ENCODE assay signal across 8 cellular contexts in genomic region chrX:118839334-118839958, GRCh38. TPM values are rescaled to one million over a fixed set of nuclear protein-coding genes. Genes with fewer than 3 reads are reported as not detected.
DNase-seq lines count a peak whose midpoint lies in the region; ATAC-seq and TF ChIP-seq lines count a peak whose summit lies in the region.

No MANE protein-coding gene starts in this region.

- no peak overlapping the region for H3K27ac ChIP-seq in CD4-positive, alpha-beta memory T cell (ENCODE audit: low read depth, low read length)
- H3K27ac ChIP-seq in lung (ENCODE audit: low read depth in 1 of 2, low read length in 1 of 2) = peak overlapping the region; percentile 15 to 21

- H3K9me3 Mint-ChIP-seq in CD4-positive, alpha-beta memory T cell = no peaks in the 10 kb centered on the region
- H3K9me3 Mint-ChIP-seq in activated CD4-positive, alpha-beta memory T cell treated with anti-CD3 and anti-CD28 coated beads, Interleukin-2, amount 10 ng/mL, durations not matched to agents 7 days and 5 days = no peaks in the 10 kb centered on the region

- H3K9me3 ChIP-seq in CD4-positive, alpha-beta memory T cell (ENCODE audit: control insufficient read depth in 1 of 2, low read length in 2 of 2) = no peaks in the 10 kb centered on the region
- peaks cover 0 to 3% of the 10 kb centered on the region in 2 donors for H3K9me3 ChIP-seq in lung (ENCODE audit: control insufficient read depth in 2 of 2, insufficient read depth in 1 of 2, low read length in 1 of 2)

- ATAC-seq in GM21825 (IDR thresholded peaks at IDR 0.05; ENCODE audit: unreplicated experiment) (peak; percentile 68), lung (ENCODE audit: insufficient read depth, low FRiP score) (peak; percentile 87)

- intact Hi-C loops in CD4-positive, alpha-beta memory T cell (cut with micrococcal nuclease) = no loop called here

- no peaks in the 10 kb centered on the region for H3K27me3 ChIP-seq in CD4-positive, alpha-beta memory T cell (ENCODE audit: insufficient read depth, low read length)
- H3K27me3 ChIP-seq in lung (ENCODE audit: control insufficient read depth, insufficient read depth) = no peaks in the 10 kb centered on the region

- H3K4me1 Mint-ChIP-seq in CD4-positive, alpha-beta memory T cell = peaks cover 0 to 2% (median 0%) of the 10 kb centered on the region in 4 donors
- H3K4me1 Mint-ChIP-seq in activated CD4-positive, alpha-beta memory T cell treated with anti-CD3 and anti-CD28 coated beads, Interleukin-2, amount 10 ng/mL, durations not matched to agents 7 days and 5 days = peaks cover 3% of the 10 kb centered on the region

- POLR2A ChIA-PET in CD4-positive, alpha-beta memory T cell (lab: Charles Lee; ENCODE audit: partially characterized antibody) = no interaction called here
- POLR2A ChIA-PET in activated CD4-positive, alpha-beta memory T cell treated with anti-CD3 and anti-CD28 coated beads, Interleukin-2, amount 10 ng/mL, durations not matched to agents 7 days and 5 days (lab: Charles Lee) = no interaction called here

- peak overlapping the region in 4 of 8 donors; percentile 32 to 58 (median 36) for H3K4me3 Mint-ChIP-seq in CD4-positive, alpha-beta memory T cell
- H3K4me3 Mint-ChIP-seq in activated CD4-positive, alpha-beta memory T cell treated with anti-CD3 and anti-CD28 coated beads, Interleukin-2, amount 10 ng/mL, durations not matched to agents 7 days and 5 days = no peak overlapping the region

- H3K27me3 Mint-ChIP-seq in CD4-positive, alpha-beta memory T cell = peaks cover 6 to 11% of the 10 kb centered on the region in 2 donors
- H3K27me3 Mint-ChIP-seq in activated CD4-positive, alpha-beta memory T cell treated with anti-CD3 and anti-CD28 coated beads, Interleukin-2, amount 10 ng/mL, durations not matched to agents 7 days and 5 days = peaks cover 17% of the 10 kb centered on the region

- DNase-seq in CD4-positive, alpha-beta memory T cell = peak; percentile 16 to 38 (median 31)
- DNase-seq in NCI-H2107 treated with DMSO at 0.1 percent for 48 hours (lab: John Stamatoyannopoulos, UW; ENCODE audit: unreplicated experiment) (peak; percentile 2), lung (ENCODE audit: low spot score) (peak; percentile 81), SHP77 (lab: John Stamatoyannopoulos, UW) (no peak)
- peak; percentile 53 for DNase-seq in activated CD4-positive, alpha-beta memory T cell treated with anti-CD3 and anti-CD28 coated beads, Interleukin-2, amount 10 ng/mL, durations not matched to agents 7 days and 5 days
- DNase-seq in effector CD8-positive, alpha-beta T cell (lab: John Stamatoyannopoulos, UW) = peak; percentile 45
- DNase-seq in stimulated activated CD4-positive, alpha-beta T cell treated with anti-CD3 and anti-CD28 coated beads, Interleukin-4, amount 100 ng/mL, for 48 hours (ENCODE audit: low read depth in 2 of 2) = peak; percentile 53 to 55

- peaks cover 3% of the 10 kb centered on the region for H3K4me1 ChIP-seq in CD4-positive, alpha-beta memory T cell (ENCODE audit: insufficient read depth, low read length)
- H3K4me1 ChIP-seq in lung (ENCODE audit: control insufficient read depth in 2 of 2, insufficient read depth in 2 of 2, low read length in 2 of 2) = peaks cover 0 to 4% of the 10 kb centered on the region in 2 donors

- H3K27ac Mint-ChIP-seq in CD4-positive, alpha-beta memory T cell = no peak overlapping the region
- H3K27ac Mint-ChIP-seq in activated CD4-positive, alpha-beta memory T cell treated with anti-CD3 and anti-CD28 coated beads, Interleukin-2, amount 10 ng/mL, durations not matched to agents 7 days and 5 days = no peak overlapping the region

- no peaks in the 10 kb centered on the region for H3K36me3 Mint-ChIP-seq in CD4-positive, alpha-beta memory T cell
- H3K36me3 Mint-ChIP-seq in activated CD4-positive, alpha-beta memory T cell treated with anti-CD3 and anti-CD28 coated beads, Interleukin-2, amount 10 ng/mL, durations not matched to agents 7 days and 5 days (ENCODE audit: low read depth) = no peaks in the 10 kb centered on the region

- 8 to 38% methylated on average over 39 to 50 of the region's 50 CpGs for WGBS in lung, 2 donors

- CTCF ChIA-PET in CD4-positive, alpha-beta memory T cell (lab: Charles Lee; ENCODE audit: partially characterized antibody) = interaction anchor here (0.7 to 3.0 kb wide), 14 partner anchors 9 to 227 kb away, joined by 3 to 27 read pairs (median 4); no protein-coding TSS in a partner anchor
- CTCF ChIA-PET in activated CD4-positive, alpha-beta memory T cell treated with anti-CD3 and anti-CD28 coated beads, Interleukin-2, amount 10 ng/mL, durations not matched to agents 7 days and 5 days (lab: Charles Lee) = interaction anchor here (0.6 to 1.8 kb wide), 9 partner anchors 8 to 1932 kb away, joined by 3 to 8 read pairs (median 4); partner anchors contain the start of gene ZCCHC12

- H3K36me3 ChIP-seq in CD4-positive, alpha-beta memory T cell (ENCODE audit: insufficient read depth, low read length) = no peaks in the 10 kb centered on the region
- H3K36me3 ChIP-seq in lung (ENCODE audit: control insufficient read depth in 2 of 2, insufficient read depth in 2 of 2, low read length in 2 of 2) = no peaks in the 10 kb centered on the region

- H3K4me3 ChIP-seq in CD4-positive, alpha-beta memory T cell (ENCODE audit: low read length in 2 of 2) = no peak overlapping the region
- peak overlapping the region; percentile 52 for H3K4me3 ChIP-seq in lung

- TF ChIP-seq CTCF in lung (IDR thresholded peaks at IDR 0.05; ENCODE audit: control extremely low read depth, extremely low read depth) = peak; percentile 21

RNA-seq across cellular contexts. Expression of gene ZCCHC12, which starts 15.8 kb away (rescaled TPM):
- total RNA-seq in CD4-positive, alpha-beta memory T cell = not detected
- polyA plus RNA-seq in CD4-positive, alpha-beta memory T cell = not detected
- not detected for total RNA-seq in activated CD4-positive, alpha-beta memory T cell treated with anti-CD3 and anti-CD28 coated beads, Interleukin-2, amount 10 ng/mL, durations not matched to agents 7 days and 5 days
- total RNA-seq in lung = 1 to 10 TPM in 1 of 2 donors, under 1 TPM in 1; 0.88 to 1.5 TPM
- polyA plus RNA-seq in lung = under 1 TPM; 0.10 TPM

Comparison
In these comparisons a context has a peak if more than half of its experiments do, and no peak if none do; other contexts are left out.
1. DNase-seq: peak in CD4-positive, alpha-beta memory T cell (5 of 5), NCI-H2107 treated with DMSO at 0.1 percent for 48 hours (single experiment), activated CD4-positive, alpha-beta memory T cell treated with anti-CD3 and anti-CD28 coated beads, Interleukin-2, amount 10 ng/mL, durations not matched to agents 7 days and 5 days (single experiment), effector CD8-positive, alpha-beta T cell (single experiment), lung (single experiment) and stimulated activated CD4-positive, alpha-beta T cell treated with anti-CD3 and anti-CD28 coated beads, Interleukin-4, amount 100 ng/mL, for 48 hours (2 of 2); none in SHP77 (0 of 2).